ENCODE assay signal across 8 cellular contexts in the genomic region with DNA sequence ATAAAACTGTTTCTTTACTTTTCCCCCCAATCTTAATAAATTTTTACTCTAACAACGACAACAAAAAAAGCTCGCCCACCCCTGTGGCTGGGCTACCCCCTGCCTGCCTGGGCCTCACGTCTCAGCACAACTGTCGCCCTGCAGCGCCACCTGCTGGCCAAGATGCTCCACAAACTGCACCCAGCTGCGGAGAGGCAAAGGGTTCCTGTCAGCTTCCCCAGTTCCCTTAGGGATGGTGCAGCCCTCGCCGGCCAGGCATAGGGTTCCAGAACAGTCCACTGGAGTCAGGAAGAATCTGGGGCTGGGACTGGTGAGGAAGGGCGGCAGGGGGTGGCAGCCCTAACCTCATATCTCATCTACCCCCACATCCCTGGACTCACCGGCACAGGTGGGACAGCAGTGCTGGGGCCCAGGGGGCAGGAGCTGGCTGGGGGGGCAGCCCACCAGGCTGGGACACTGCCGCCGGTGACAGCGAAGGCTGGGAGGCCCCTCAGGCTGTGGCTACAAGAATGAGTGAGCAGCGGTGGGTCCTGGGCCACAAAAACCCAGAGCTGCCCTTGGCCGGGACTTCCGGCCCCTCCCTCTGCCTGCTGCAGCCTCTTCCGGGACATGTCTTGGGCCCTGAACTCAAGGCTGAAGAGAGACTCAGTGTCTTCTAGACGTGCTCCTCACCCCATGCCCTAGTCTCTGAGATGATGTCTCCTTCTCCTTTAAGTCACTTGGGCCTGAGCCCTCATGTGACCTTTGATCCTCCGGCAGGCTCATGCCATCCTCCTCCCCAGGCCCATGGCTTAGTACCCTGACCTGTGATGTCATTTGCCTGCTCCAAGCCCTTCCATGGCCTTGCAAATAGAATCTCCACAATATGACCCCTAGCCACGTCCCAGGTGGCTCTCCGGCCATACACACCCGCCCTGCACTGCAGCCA. TPM values are rescaled to one million over a fixed set of nuclear protein-coding genes. Genes with fewer than 3 reads are reported as not detected.
DNase-seq lines count a peak whose midpoint lies in the region; ATAC-seq and TF ChIP-seq lines count a peak whose summit lies in the region.

No MANE protein-coding gene starts in this region.

- peak overlapping the region; percentile 58 for H3K4me3 Mint-ChIP-seq in CD8-positive, alpha-beta T cell
- no peak overlapping the region for H3K4me3 Mint-ChIP-seq in activated T-cell treated with anti-CD3 and anti-CD28 coated beads, Interleukin-2, amount 50 U/mL, for 72 hours

- H3K36me3 ChIP-seq in CD8-positive, alpha-beta T cell (ENCODE audit: insufficient read depth, low read length) = no peaks in the 10 kb centered on the region
- H3K36me3 ChIP-seq in thoracic aorta = no peaks in the 10 kb centered on the region

- CTCF ChIA-PET in CD8-positive, alpha-beta T cell (lab: Charles Lee) = interaction anchor here (0.6 to 2.9 kb wide), 50 partner anchors 10 to 1556 kb away, joined by 3 to 30 read pairs (median 4); partner anchors contain the start of genes ATP6V1F and CCDC136

- no peaks in the 10 kb centered on the region for H3K9me3 Mint-ChIP-seq in CD8-positive, alpha-beta T cell
- H3K9me3 Mint-ChIP-seq in activated T-cell treated with anti-CD3 and anti-CD28 coated beads, Interleukin-2, amount 50 U/mL, for 72 hours = no peaks in the 10 kb centered on the region

- no peak overlapping the region for H3K27ac Mint-ChIP-seq in CD8-positive, alpha-beta T cell
- H3K27ac Mint-ChIP-seq in activated T-cell treated with anti-CD3 and anti-CD28 coated beads, Interleukin-2, amount 50 U/mL, for 72 hours = peak overlapping the region; percentile 53

- peak; percentile 71 to 94 (median 83) for DNase-seq in CD8-positive, alpha-beta T cell
- peak; percentile 87 for DNase-seq in KBM-7
- DNase-seq in RKO (ENCODE audit: low spot score) = peak; percentile 81
- peak; percentile 85 to 88 for DNase-seq in activated T-cell treated with anti-CD3 and anti-CD28 coated beads, Interleukin-2, amount 50 U/mL, for 72 hours
- peak; percentile 77 for DNase-seq in fibroblast of pulmonary artery (ENCODE audit: low read depth)
- DNase-seq in occipital lobe (lab: John Stamatoyannopoulos, UW) = peak; percentile 74
- no peak for DNase-seq in thoracic aorta (ENCODE audit: low spot score)

- peak; percentile 98 for TF ChIP-seq CTCF in CD8-positive, alpha-beta T cell (IDR thresholded peaks at IDR 0.05)
- TF ChIP-seq CTCF in fibroblast of pulmonary artery (IDR thresholded peaks at IDR 0.05; ENCODE audit: low read length, missing control alignments) = peak; percentile 88
- TF ChIP-seq CTCF in thoracic aorta (IDR thresholded peaks at IDR 0.05) = peak; percentile 92

- H3K4me1 Mint-ChIP-seq in CD8-positive, alpha-beta T cell (ENCODE audit: low read depth) = no peaks in the 10 kb centered on the region
- H3K4me1 Mint-ChIP-seq in activated T-cell treated with anti-CD3 and anti-CD28 coated beads, Interleukin-2, amount 50 U/mL, for 72 hours (ENCODE audit: low read depth) = no peaks in the 10 kb centered on the region

- no peak overlapping the region for H3K27ac ChIP-seq in CD8-positive, alpha-beta T cell (ENCODE audit: low read depth, low read length)
- no peak overlapping the region for H3K27ac ChIP-seq in thoracic aorta

- no peaks in the 10 kb centered on the region for H3K36me3 Mint-ChIP-seq in CD8-positive, alpha-beta T cell
- no peaks in the 10 kb centered on the region for H3K36me3 Mint-ChIP-seq in activated T-cell treated with anti-CD3 and anti-CD28 coated beads, Interleukin-2, amount 50 U/mL, for 72 hours (ENCODE audit: insufficient read depth in 2 of 2)

- no peaks in the 10 kb centered on the region for H3K27me3 ChIP-seq in CD8-positive, alpha-beta T cell (ENCODE audit: insufficient read depth, low read length)
- H3K27me3 ChIP-seq in thoracic aorta (replicated peaks; ENCODE audit: insufficient read depth) = no peaks in the 10 kb centered on the region

- peak; percentile 92 for ATAC-seq in CD8-positive, alpha-beta T cell
- ATAC-seq in GM19452 (IDR thresholded peaks at IDR 0.05; ENCODE audit: unreplicated experiment) = peak; percentile 65
- peak; percentile 78 for ATAC-seq in activated T-cell treated with anti-CD3 and anti-CD28 coated beads, Interleukin-2, amount 50 U/mL, for 72 hours (replicated peaks in 1 of 2)
- ATAC-seq in thoracic aorta (ENCODE audit: insufficient number of reproducible peaks, low FRiP score, low read depth) = no peak

- no peaks in the 10 kb centered on the region for H3K4me1 ChIP-seq in CD8-positive, alpha-beta T cell (ENCODE audit: insufficient read depth, low read length)
- no peaks in the 10 kb centered on the region for H3K4me1 ChIP-seq in thoracic aorta (ENCODE audit: control insufficient read depth in 1 of 2, low read depth in 2 of 2)

- H3K27me3 Mint-ChIP-seq in CD8-positive, alpha-beta T cell (ENCODE audit: low read depth) = peaks cover 14% of the 10 kb centered on the region
- no peaks in the 10 kb centered on the region for H3K27me3 Mint-ChIP-seq in activated T-cell treated with anti-CD3 and anti-CD28 coated beads, Interleukin-2, amount 50 U/mL, for 72 hours (ENCODE audit: low read depth)

- H3K9me3 ChIP-seq in CD8-positive, alpha-beta T cell (ENCODE audit: low read length) = no peaks in the 10 kb centered on the region
- H3K9me3 ChIP-seq in thoracic aorta = no peaks in the 10 kb centered on the region

- in situ Hi-C loops in KBM-7 (cut with MboI; ENCODE audit: low pct_unique_long_range_greater_than_20kb, low sequenced_read_pairs) = no loop called here

- POLR2A ChIA-PET in CD8-positive, alpha-beta T cell (lab: Charles Lee) = interaction anchor here (1.1 to 1.2 kb wide), 2 partner anchors 90 to 144 kb away, joined by 3 to 6 read pairs; no protein-coding TSS in a partner anchor

- intact Hi-C loops in CD8-positive, alpha-beta T cell (cut with DNase I, micrococcal nuclease) = loop anchor here (1.0 to 2.0 kb wide), 8 partner anchors 21 to 457 kb away; partner anchors contain the start of genes ATP6V1F (in 1 of the 2) and METTL2B (in 1 of the 2)

- H3K4me3 ChIP-seq in CD8-positive, alpha-beta T cell (ENCODE audit: low read depth, low read length) = no peak overlapping the region
- H3K4me3 ChIP-seq in fibroblast of pulmonary artery (replicated peaks; ENCODE audit: low read depth, low read length) (no peak overlapping the region), thoracic aorta (no peak overlapping the region)

RNA-seq across cellular contexts. Expression of gene ATP6V1F, which starts 21.2 kb away (rescaled TPM):
- 10 to 100 TPM; 54.8 to 59.3 TPM for total RNA-seq in CD8-positive, alpha-beta T cell
- 10 to 100 TPM; 68.3 to 73.3 TPM for total RNA-seq in activated T-cell treated with anti-CD3 and anti-CD28 coated beads, Interleukin-2, amount 50 U/mL, for 72 hours
- total RNA-seq in occipital lobe = 61.8 TPM
- 10 to 100 TPM; 73.6 to 96.0 TPM for total RNA-seq in thoracic aorta

RNA-seq across cellular contexts. Expression of gene KCP, which starts 26.6 kb away (rescaled TPM):
- total RNA-seq in CD8-positive, alpha-beta T cell = under 1 TPM; 0.19 to 0.43 TPM
- under 1 TPM in 1 of 2 donors, not detected in 1; 0.21 TPM for total RNA-seq in activated T-cell treated with anti-CD3 and anti-CD28 coated beads, Interleukin-2, amount 50 U/mL, for 72 hours
- total RNA-seq in occipital lobe = 0.16 TPM
- total RNA-seq in thoracic aorta = 1 to 10 TPM in 1 of 2 donors, under 1 TPM in 1; 0.81 to 2.0 TPM

RNA-seq across cellular contexts. Expression of gene FLNC, which starts 53.7 kb away (rescaled TPM):
- total RNA-seq in CD8-positive, alpha-beta T cell = under 1 TPM in 1 of 2 experiments, not detected in 1; 0.03 TPM
- total RNA-seq in activated T-cell treated with anti-CD3 and anti-CD28 coated beads, Interleukin-2, amount 50 U/mL, for 72 hours = under 1 TPM; 0.02 to 0.07 TPM
- total RNA-seq in occipital lobe = 3.6 TPM
- 100 to 1,000 TPM; 157 to 273 TPM for total RNA-seq in thoracic aorta

RNA-seq across cellular contexts. Expression of gene IRF5, which starts 53.8 kb away (rescaled TPM):
- under 1 TPM; 0.61 to 0.79 TPM for total RNA-seq in CD8-positive, alpha-beta T cell
- 10 to 100 TPM; 23.1 to 30.3 TPM for total RNA-seq in activated T-cell treated with anti-CD3 and anti-CD28 coated beads, Interleukin-2, amount 50 U/mL, for 72 hours
- total RNA-seq in occipital lobe = 1.6 TPM
- total RNA-seq in thoracic aorta = 10 to 100 TPM; 11.9 to 25.0 TPM

Comparison
In these comparisons a context has a peak if more than half of its experiments do, and no peak if none do; other contexts are left out.
1. RNA of gene FLNC, which starts 53.7 kb away (total RNA-seq): 157 to 273 TPM in thoracic aorta; 3.6 TPM in occipital lobe (single experiment), 0.02 to 0.07 TPM in activated T-cell treated with anti-CD3 and anti-CD28 coated beads, Interleukin-2, amount 50 U/mL, for 72 hours and 0.03 TPM in CD8-positive, alpha-beta T cell; every median in the first group is over 10 times any median in the second.
2. Peak in every context shown above with its lines, with median percentiles within 50 percentile points of each other: CTCF ChIP-seq.